Comparison of ENCODE assay signal across 13 cellular contexts in genomic region chr3:128734523-128735189, GRCh38. TPM values are rescaled to one million over a fixed set of nuclear protein-coding genes. Genes with fewer than 3 reads are reported as not detected.
DNase-seq lines count a peak whose midpoint lies in the region; ATAC-seq and TF ChIP-seq lines count a peak whose summit lies in the region.
"Had no signal": no experiment of that assay in that cellular context is flagged by ENCODE, and none has a peak within 500 bp of the region (broad histone marks: within the 10 kb centered on the region; RNA-seq: fewer than 3 reads in every experiment).

No MANE protein-coding gene starts in this region.

- H3K27me3 ChIP-seq in A673 (replicated peaks; ENCODE audit: insufficient read depth, low read depth, low read length, poor library complexity): no peaks in the 10 kb centered on the region

- peaks cover 65% of the 10 kb centered on the region for H3K4me1 Mint-ChIP-seq in activated naive CD4-positive, alpha-beta T cell treated with anti-CD3 and anti-CD28 coated beads for 36 hours (ENCODE audit: low read depth)
- peaks cover 51% of the 10 kb centered on the region for H3K4me1 Mint-ChIP-seq in activated T-helper 17 cell treated with anti-CD3 and anti-CD28 coated beads, Interleukin-2, amount 50 U/mL, for 72 hours
- H3K4me1 Mint-ChIP-seq in stimulated activated memory B cell treated with anti-CD40 and anti-IgM and Interleukin-4, amounts not matched to agents 10 μg/mL and 1 μg/mL and 100 μg/mL, for 72 hours: peaks cover 68% of the 10 kb centered on the region

- ATAC-seq in activated naive CD4-positive, alpha-beta T cell treated with anti-CD3 and anti-CD28 coated beads, Interleukin-2, amount 50 U/mL, for 72 hours: peak in 1 of 2 donors; percentile 17
- peak; percentile 66 for ATAC-seq in HG02610 (IDR thresholded peaks at IDR 0.05; ENCODE audit: unreplicated experiment)
- ATAC-seq in activated T-helper 17 cell treated with anti-CD3 and anti-CD28 coated beads, Interleukin-2, amount 50 U/mL, for 72 hours (replicated peaks): peak; percentile 53
- ATAC-seq in stimulated activated memory B cell treated with anti-CD40 and anti-IgM and Interleukin-4, amounts not matched to agents 10 μg/mL and 1 μg/mL and 100 μg/mL, for 72 hours: no peak
- ATAC-seq: left ventricle myocardium superior had no signal

- peak overlapping the region; percentile 1 to 10 for H3K27ac Mint-ChIP-seq in activated naive CD4-positive, alpha-beta T cell treated with anti-CD3 and anti-CD28 coated beads, Interleukin-2, amount 50 U/mL, for 72 hours
- no peak overlapping the region for H3K27ac Mint-ChIP-seq in activated naive CD4-positive, alpha-beta T cell treated with anti-CD3 and anti-CD28 coated beads for 36 hours
- H3K27ac Mint-ChIP-seq in activated T-helper 17 cell treated with anti-CD3 and anti-CD28 coated beads, Interleukin-2, amount 50 U/mL, for 72 hours: peak overlapping the region; percentile 24
- H3K27ac Mint-ChIP-seq in stimulated activated memory B cell treated with anti-CD40 and anti-IgM and Interleukin-4, amounts not matched to agents 10 μg/mL and 1 μg/mL and 100 μg/mL, for 72 hours: peak overlapping the region; percentile 28

- no peaks in the 10 kb centered on the region for H3K4me1 ChIP-seq in A673 (ENCODE audit: insufficient read depth, low read length, poor library complexity, severe bottlenecking)

- H3K36me3 Mint-ChIP-seq in activated naive CD4-positive, alpha-beta T cell treated with anti-CD3 and anti-CD28 coated beads, Interleukin-2, amount 50 U/mL, for 72 hours: peaks cover 7 to 55% of the 10 kb centered on the region in 2 donors
- peaks cover 23% of the 10 kb centered on the region for H3K36me3 Mint-ChIP-seq in activated naive CD4-positive, alpha-beta T cell treated with anti-CD3 and anti-CD28 coated beads for 36 hours (ENCODE audit: low read depth)
- H3K36me3 Mint-ChIP-seq in activated T-helper 17 cell treated with anti-CD3 and anti-CD28 coated beads, Interleukin-2, amount 50 U/mL, for 72 hours (ENCODE audit: low read depth): peaks cover 70% of the 10 kb centered on the region
- H3K36me3 Mint-ChIP-seq in stimulated activated memory B cell treated with anti-CD40 and anti-IgM and Interleukin-4, amounts not matched to agents 10 μg/mL and 1 μg/mL and 100 μg/mL, for 72 hours: peaks cover 13% of the 10 kb centered on the region

- no peaks in the 10 kb centered on the region for H3K27me3 Mint-ChIP-seq in activated naive CD4-positive, alpha-beta T cell treated with anti-CD3 and anti-CD28 coated beads for 36 hours (ENCODE audit: low read depth)
- H3K27me3 Mint-ChIP-seq in activated T-helper 17 cell treated with anti-CD3 and anti-CD28 coated beads, Interleukin-2, amount 50 U/mL, for 72 hours: no peaks in the 10 kb centered on the region
- no peaks in the 10 kb centered on the region for H3K27me3 Mint-ChIP-seq in stimulated activated memory B cell treated with anti-CD40 and anti-IgM and Interleukin-4, amounts not matched to agents 10 μg/mL and 1 μg/mL and 100 μg/mL, for 72 hours

- no peaks in the 10 kb centered on the region for H3K9me3 Mint-ChIP-seq in activated naive CD4-positive, alpha-beta T cell treated with anti-CD3 and anti-CD28 coated beads, Interleukin-2, amount 50 U/mL, for 72 hours
- no peaks in the 10 kb centered on the region for H3K9me3 Mint-ChIP-seq in activated naive CD4-positive, alpha-beta T cell treated with anti-CD3 and anti-CD28 coated beads for 36 hours
- H3K9me3 Mint-ChIP-seq in activated T-helper 17 cell treated with anti-CD3 and anti-CD28 coated beads, Interleukin-2, amount 50 U/mL, for 72 hours: no peaks in the 10 kb centered on the region
- no peaks in the 10 kb centered on the region for H3K9me3 Mint-ChIP-seq in stimulated activated memory B cell treated with anti-CD40 and anti-IgM and Interleukin-4, amounts not matched to agents 10 μg/mL and 1 μg/mL and 100 μg/mL, for 72 hours

- intact Hi-C loops in activated naive CD4-positive, alpha-beta T cell treated with anti-CD3 and anti-CD28 coated beads for 36 hours (cut with micrococcal nuclease): no loop called here
- intact Hi-C loops in A673 (cut with micrococcal nuclease; ENCODE audit: unreplicated experiment): no loop called here

- CTCF ChIA-PET in activated naive CD4-positive, alpha-beta T cell treated with anti-CD3 and anti-CD28 coated beads for 36 hours (lab: Charles Lee): interaction anchor here (0.6 to 1.6 kb wide), 4 partner anchors 15 to 65 kb away, joined by 3 to 6 read pairs (median 4); no protein-coding TSS in a partner anchor
- CTCF ChIA-PET in A673 (lab: Charles Lee): interaction anchor here (0.6 kb wide), 1 partner anchor 58 kb away, joined by 3 read pairs; no protein-coding TSS in a partner anchor

- POLR2A ChIA-PET in A673 (lab: Charles Lee; ENCODE audit: low non-redundant PET): no interaction called here

- no peak for DNase-seq in activated naive CD4-positive, alpha-beta T cell treated with anti-CD3 and anti-CD28 coated beads, Interleukin-2, amount 50 U/mL, for 72 hours (ENCODE audit: low spot score in 2 of 2)
- DNase-seq in activated naive CD4-positive, alpha-beta T cell treated with anti-CD3 and anti-CD28 coated beads for 36 hours: no peak
- DNase-seq in cerebellar nuclear complex (lab: John Stamatoyannopoulos, UW) (no peak), A673 (ENCODE audit: low spot score) (no peak), NCI-H1092 treated with DMSO at 0.1 percent for 48 hours (lab: John Stamatoyannopoulos, UW) (no peak)
- DNase-seq: activated naive CD4-positive, alpha-beta T cell; Kasumi-1; left ventricle myocardium superior had no signal

- TF ChIP-seq CTCF in A673 (conservative IDR thresholded peaks at IDR 0.05; ENCODE audit: low read depth, low read length): no peak

- no peaks in the 10 kb centered on the region for H3K9me3 ChIP-seq in A673 (ENCODE audit: low read depth, low read length, poor library complexity, severe bottlenecking)

- H3K4me3 ChIP-seq in A673 (ENCODE audit: low read depth, low read length, poor library complexity, severe bottlenecking): no peak overlapping the region
- H3K4me3 ChIP-seq: coronary artery had no signal

- peaks cover 3% of the 10 kb centered on the region for H3K36me3 ChIP-seq in A673 (ENCODE audit: insufficient read depth, low read length, poor library complexity, severe bottlenecking)

- no TSS peak for BruUV-seq in A673 (replicated peaks; lab: Mats Ljungman, UMichigan)

- H3K4me3 Mint-ChIP-seq in activated naive CD4-positive, alpha-beta T cell treated with anti-CD3 and anti-CD28 coated beads for 36 hours: no peak overlapping the region
- H3K4me3 Mint-ChIP-seq in activated T-helper 17 cell treated with anti-CD3 and anti-CD28 coated beads, Interleukin-2, amount 50 U/mL, for 72 hours: peak overlapping the region; percentile 47
- H3K4me3 Mint-ChIP-seq in stimulated activated memory B cell treated with anti-CD40 and anti-IgM and Interleukin-4, amounts not matched to agents 10 μg/mL and 1 μg/mL and 100 μg/mL, for 72 hours: no peak overlapping the region

- no peak overlapping the region for H3K27ac ChIP-seq in A673 (ENCODE audit: low read depth, low read length, poor library complexity, severe bottlenecking)
- H3K27ac ChIP-seq: coronary artery, parathyroid adenoma had no signal

RNA-seq across cellular contexts. Expression of gene RAB7A, which starts 8.7 kb away (rescaled TPM):
- total RNA-seq in activated naive CD4-positive, alpha-beta T cell treated with anti-CD3 and anti-CD28 coated beads, Interleukin-2, amount 50 U/mL, for 72 hours: 100 to 1,000 TPM; 283 to 314 TPM
- 100 to 1,000 TPM; 222 to 228 TPM for total RNA-seq in activated naive CD4-positive, alpha-beta T cell treated with anti-CD3 and anti-CD28 coated beads for 36 hours
- total RNA-seq in activated T-helper 17 cell treated with anti-CD3 and anti-CD28 coated beads, Interleukin-2, amount 50 U/mL, for 72 hours: 100 to 1,000 TPM; 217 to 228 TPM
- total RNA-seq in A673 (2021): 245 and 258 TPM in 2 replicates
